In genomic region chr6:144912474-144912873, GRCh38 we compare ENCODE assay signal across 12 cellular contexts.
DNase-seq lines count a peak whose midpoint lies in the region; ATAC-seq, FAIRE-seq and TF ChIP-seq lines count a peak whose summit lies in the region.
"Had no signal": no experiment of that assay in that cellular context is flagged by ENCODE, and none has a peak within 500 bp of the region (broad histone marks: within the 10 kb centered on the region; RNA-seq: fewer than 3 reads in every experiment).

No MANE protein-coding gene starts in this region.

- CTCF ChIA-PET in A549 (lab: Yijun Ruan, JAX), result no interaction called here

- FAIRE-seq in A549 (lab: Jason Lieb, UNC), result no peak

- no peak overlapping the region for H3K4me3 ChIP-seq in A549
- H3K4me3 ChIP-seq in HFF-Myc (replicated peaks; ENCODE audit: low read depth, low read length), result no peak overlapping the region
- H3K4me3 ChIP-seq: ascending aorta, BLaER1 had no signal

- DNase-seq in A549 (ENCODE audit: low read depth in 1 of 2, low spot score in 1 of 2) (no peak), HFF-Myc (ENCODE audit: extremely low read depth, low read depth) (peak; percentile 72), amniotic stem cell (lab: John Stamatoyannopoulos, UW) (peak; percentile 54), glomerular visceral epithelial cell (ENCODE audit: extremely low spot score) (peak; percentile 66), hippocampal formation (lab: John Stamatoyannopoulos, UW) (no peak), globus pallidus (ENCODE audit: low spot score) (no peak), NCI-H1436 (lab: John Stamatoyannopoulos, UW) (no peak)
- DNase-seq: glutamatergic neuron, SHP77 treated with DMSO at 0.1 percent for 48 hours had no signal

- no peak for TF ChIP-seq POLR2A in A549 (IDR thresholded peaks at IDR 0.05; ENCODE audit: low read length)

- no peaks in the 10 kb centered on the region for H3K4me1 ChIP-seq in A549
- H3K4me1 ChIP-seq: ascending aorta had no signal

- TF ChIP-seq EP300 in A549 (IDR thresholded peaks at IDR 0.05), result no peak

- H3K9me3 ChIP-seq in A549, result no peaks in the 10 kb centered on the region
- H3K9me3 ChIP-seq: ascending aorta, BLaER1 had no signal

- WGBS in A549 (ENCODE audit: missing lambda C conversion rate), result 32% methylated on average over 2 of the region's 2 CpGs

- no peak for ATAC-seq in A549
- no peak for ATAC-seq in HG03095 (IDR thresholded peaks at IDR 0.05; ENCODE audit: unreplicated experiment)

- no peak for TF ChIP-seq RAD21 in A549 (conservative IDR thresholded peaks at IDR 0.05 in 1 of 2, IDR thresholded peaks at IDR 0.05 in 1 of 2)

- POLR2A ChIA-PET in A549 (lab: Yijun Ruan, JAX), result no interaction called here

- no peak overlapping the region for H3K27ac ChIP-seq in A549
- H3K27ac ChIP-seq: ascending aorta, BLaER1 had no signal

- TF ChIP-seq CTCF in A549 (IDR thresholded peaks at IDR 0.05) (no peak), HFF-Myc (IDR thresholded peaks at IDR 0.05; ENCODE audit: low read depth, low read length, missing control alignments) (no peak)

- peak overlapping the region; percentile 19; the same call in 1 of the 3 replicates for H3K4me2 ChIP-seq in A549
- H3K4me2 ChIP-seq: BLaER1 had no signal

TF ChIP-seq in A549, 52 proteins besides CTCF, POLR2A, EP300 and RAD21:
- no peak for TF ChIP-seq HEYL (CRISPR knock-in tag; IDR thresholded peaks at IDR 0.05)
TF ChIP-seq in A549: peak in this region for 0.

Comparison
In these comparisons a context has a peak if more than half of its experiments do, and no peak if none do; other contexts are left out.
1. DNase-seq: peak in HFF-Myc (single experiment), amniotic stem cell (single experiment) and glomerular visceral epithelial cell (single experiment); none in A549 (0 of 2), hippocampal formation (0 of 2), globus pallidus (single experiment) and NCI-H1436 (single experiment).